1 cellular context compared by ENCODE assay signal in genomic region chr15:101318810-101319200, GRCh38.
A peak's percentile ranks its signal among the peaks of the same experiment; 100 is the strongest.
TF ChIP-seq lines count a peak whose summit lies in the region.

No MANE protein-coding gene starts in this region.

TF ChIP-seq in GM23338, 12 proteins besides CTCF, POLR2A, EP300 and RAD21 (continued from another document):
- TF ChIP-seq REST (IDR thresholded peaks at IDR 0.05; ENCODE audit: unreplicated experiment) (peak; percentile 73), ETS1 (IDR thresholded peaks at IDR 0.05) (no peak)
